In genomic region chrX:132058975-132059374, GRCh38 we compare ENCODE assay signal across 20 cellular contexts. TPM values are rescaled to one million over a fixed set of nuclear protein-coding genes. Genes with fewer than 3 reads are reported as not detected.
DNase-seq lines count a peak whose midpoint lies in the region; ATAC-seq, FAIRE-seq and TF ChIP-seq lines count a peak whose summit lies in the region.
"Had no signal": no experiment of that assay in that cellular context is flagged by ENCODE, and none has a peak within 500 bp of the region (broad histone marks: within the 10 kb centered on the region; RNA-seq: fewer than 3 reads in every experiment).

No MANE protein-coding gene starts in this region.

- intact Hi-C loops in activated naive CD4-positive, alpha-beta T cell treated with anti-CD3 and anti-CD28 coated beads for 36 hours (cut with micrococcal nuclease): loop anchor here (2.0 kb wide), 1 partner anchor 58 kb away; no protein-coding TSS in a partner anchor
- intact Hi-C loops in CD8-positive, alpha-beta T cell (cut with DNase I, micrococcal nuclease): loop anchor here in 1 of 2 experiments (5.0 kb wide), 1 partner anchor 37 kb away; the partner anchor contains the start of gene STK26
- intact Hi-C loops in PC-9 (cut with micrococcal nuclease; ENCODE audit: unreplicated experiment): no loop called here

- H3K36me3 Mint-ChIP-seq in activated naive CD4-positive, alpha-beta T cell treated with anti-CD3 and anti-CD28 coated beads for 36 hours (ENCODE audit: low read depth): peaks cover 3% of the 10 kb centered on the region
- peaks cover 3% of the 10 kb centered on the region for H3K36me3 Mint-ChIP-seq in astrocyte (ENCODE audit: low read depth, unreplicated experiment)
- H3K36me3 Mint-ChIP-seq in CD8-positive, alpha-beta T cell: peaks cover 29% of the 10 kb centered on the region

- peaks cover 19% of the 10 kb centered on the region for H3K4me1 Mint-ChIP-seq in activated naive CD4-positive, alpha-beta T cell treated with anti-CD3 and anti-CD28 coated beads for 36 hours (ENCODE audit: low read depth)
- H3K4me1 Mint-ChIP-seq in astrocyte (ENCODE audit: low read depth, unreplicated experiment): peaks cover 5% of the 10 kb centered on the region
- H3K4me1 Mint-ChIP-seq in stimulated activated naive CD8-positive, alpha-beta T cell treated with anti-CD3 and anti-CD28 coated beads, Interleukin-15, amount 100 ng/mL, for 72 hours: peaks cover 6% of the 10 kb centered on the region
- H3K4me1 Mint-ChIP-seq in CD8-positive, alpha-beta T cell (ENCODE audit: low read depth): peaks cover 40% of the 10 kb centered on the region
- H3K4me1 Mint-ChIP-seq: GM23338 had no signal

- no TSS peak for BruUV-seq in PC-9 (replicated peaks; lab: Mats Ljungman, UMichigan)

- H2AFZ ChIP-seq in astrocyte (ENCODE audit: low read depth, low read length): no peak overlapping the region
- H2AFZ ChIP-seq in PC-9: no peak overlapping the region
- H2AFZ ChIP-seq: GM23338 had no signal

- H3K27me3 ChIP-seq in astrocyte (ENCODE audit: insufficient read depth, low read length): no peaks in the 10 kb centered on the region
- no peaks in the 10 kb centered on the region for H3K27me3 ChIP-seq in CD8-positive, alpha-beta T cell (ENCODE audit: insufficient read depth, low read length)
- no peaks in the 10 kb centered on the region for H3K27me3 ChIP-seq in PC-9 (ENCODE audit: insufficient read depth, low read depth)

- H3K4me3 ChIP-seq in astrocyte (ENCODE audit: insufficient read depth, low read depth, low read length) (no peak overlapping the region), PC-9 (no peak overlapping the region)
- no peak overlapping the region for H3K4me3 ChIP-seq in CD8-positive, alpha-beta T cell (ENCODE audit: low read depth, low read length)
- H3K4me3 ChIP-seq: BLaER1 treated with 17β-estradiol and CSF1 and Interleukin-3, amounts not matched to agents 10 nM and 100 nM; GM23338; SK-N-MC had no signal

- H3K9me3 ChIP-seq in astrocyte (ENCODE audit: insufficient read depth, low read depth, low read length) (no peaks in the 10 kb centered on the region), PC-9 (ENCODE audit: insufficient read depth, low read depth) (no peaks in the 10 kb centered on the region)
- no peaks in the 10 kb centered on the region for H3K9me3 ChIP-seq in CD8-positive, alpha-beta T cell (ENCODE audit: low read length)
- H3K9me3 ChIP-seq: BLaER1 treated with 17β-estradiol and CSF1 and Interleukin-3, amounts not matched to agents 10 nM and 100 nM had no signal

- DNase-seq in activated naive CD4-positive, alpha-beta T cell treated with anti-CD3 and anti-CD28 coated beads for 36 hours: peak; percentile 4
- no peak for DNase-seq in activated naive CD4-positive, alpha-beta T cell treated with Interleukin-2 at 50 U/mL for 16 hours
- DNase-seq in astrocyte (ENCODE audit: low read depth): no peak
- DNase-seq in stimulated activated naive CD8-positive, alpha-beta T cell treated with anti-CD3 and anti-CD28 coated beads, Interleukin-15, amount 100 ng/mL, for 72 hours: no peak
- DNase-seq in CD8-positive, alpha-beta T cell: no peak
- DNase-seq in PC-9: no peak
- DNase-seq: DMS79, MM.1S, NCI-H1092, NCI-H1436 treated with DMSO at 0.1 percent for 48 hours, NCI-H2029, NCI-H446, NCI-H69, SHP77 had no signal

- H3K9ac ChIP-seq in astrocyte (ENCODE audit: low read length): no peak overlapping the region
- H3K9ac ChIP-seq: BLaER1 treated with 17β-estradiol and CSF1 and Interleukin-3, amounts not matched to agents 10 nM and 100 nM had no signal

- no peaks in the 10 kb centered on the region for H3K36me3 ChIP-seq in astrocyte (ENCODE audit: insufficient read depth, low read length)
- no peaks in the 10 kb centered on the region for H3K36me3 ChIP-seq in CD8-positive, alpha-beta T cell (ENCODE audit: insufficient read depth, low read length)
- 0 out of 2 replicates have a peak, but pooled peaks cover 4% of the 10 kb centered on the region for H3K36me3 ChIP-seq in PC-9 (ENCODE audit: low read depth)

- no peak overlapping the region for H3K4me3 Mint-ChIP-seq in activated naive CD4-positive, alpha-beta T cell treated with anti-CD3 and anti-CD28 coated beads for 36 hours
- H3K4me3 Mint-ChIP-seq in astrocyte (ENCODE audit: unreplicated experiment): no peak overlapping the region
- H3K4me3 Mint-ChIP-seq in stimulated activated naive CD8-positive, alpha-beta T cell treated with anti-CD3 and anti-CD28 coated beads, Interleukin-15, amount 100 ng/mL, for 72 hours: no peak overlapping the region
- H3K4me3 Mint-ChIP-seq in CD8-positive, alpha-beta T cell: no peak overlapping the region
- H3K4me3 Mint-ChIP-seq: GM23338 had no signal

- H3K4me1 ChIP-seq in astrocyte (ENCODE audit: insufficient read depth, low read length): no peaks in the 10 kb centered on the region
- H3K4me1 ChIP-seq in CD8-positive, alpha-beta T cell (ENCODE audit: insufficient read depth, low read length): peaks cover 4% of the 10 kb centered on the region
- H3K4me1 ChIP-seq in PC-9 (replicated peaks; ENCODE audit: insufficient read depth): no peaks in the 10 kb centered on the region

- H3K27me3 Mint-ChIP-seq in activated naive CD4-positive, alpha-beta T cell treated with anti-CD3 and anti-CD28 coated beads for 36 hours (ENCODE audit: low read depth): no peaks in the 10 kb centered on the region
- H3K27me3 Mint-ChIP-seq in astrocyte (ENCODE audit: low read depth, unreplicated experiment): no peaks in the 10 kb centered on the region
- no peaks in the 10 kb centered on the region for H3K27me3 Mint-ChIP-seq in stimulated activated naive CD8-positive, alpha-beta T cell treated with anti-CD3 and anti-CD28 coated beads, Interleukin-15, amount 100 ng/mL, for 72 hours
- no peaks in the 10 kb centered on the region for H3K27me3 Mint-ChIP-seq in CD8-positive, alpha-beta T cell (ENCODE audit: low read depth)

- no peak overlapping the region for H3K27ac Mint-ChIP-seq in activated naive CD4-positive, alpha-beta T cell treated with anti-CD3 and anti-CD28 coated beads for 36 hours
- H3K27ac Mint-ChIP-seq in astrocyte (ENCODE audit: unreplicated experiment): no peak overlapping the region
- no peak overlapping the region for H3K27ac Mint-ChIP-seq in stimulated activated naive CD8-positive, alpha-beta T cell treated with anti-CD3 and anti-CD28 coated beads, Interleukin-15, amount 100 ng/mL, for 72 hours
- no peak overlapping the region for H3K27ac Mint-ChIP-seq in CD8-positive, alpha-beta T cell
- H3K27ac Mint-ChIP-seq: GM23338 had no signal

- FAIRE-seq in astrocyte (lab: Jason Lieb, UNC): peak; percentile 70

- CTCF ChIA-PET in activated naive CD4-positive, alpha-beta T cell treated with anti-CD3 and anti-CD28 coated beads for 36 hours (lab: Charles Lee): interaction anchor here (1.3 kb wide), 1 partner anchor 217 kb away, joined by 3 read pairs; no protein-coding TSS in a partner anchor
- CTCF ChIA-PET in CD8-positive, alpha-beta T cell (lab: Charles Lee): no interaction called here
- CTCF ChIA-PET in PC-9 (lab: Charles Lee): no interaction called here

- H3K79me2 ChIP-seq in astrocyte (ENCODE audit: insufficient read depth, low read length) (no peaks in the 10 kb centered on the region), PC-9 (ENCODE audit: low read depth) (no peaks in the 10 kb centered on the region; the same call in 1 of the 2 replicates)

- ATAC-seq in HG02885 (IDR thresholded peaks at IDR 0.05; ENCODE audit: poor library complexity, unreplicated experiment) (peak; percentile 46), HG03521 (IDR thresholded peaks at IDR 0.05; ENCODE audit: unreplicated experiment) (no peak)
- ATAC-seq in stimulated activated naive CD8-positive, alpha-beta T cell treated with anti-CD3 and anti-CD28 coated beads, Interleukin-15, amount 100 ng/mL, for 72 hours: peak; percentile 74
- no peak for ATAC-seq in CD8-positive, alpha-beta T cell
- ATAC-seq: GM23338, HCT116 had no signal

- H3F3A ChIP-seq in PC-9 (ENCODE audit: insufficient read depth, low read depth): 0 out of 2 replicates have a peak, but pooled peaks cover 3% of the 10 kb centered on the region

- POLR2A ChIA-PET in CD8-positive, alpha-beta T cell (lab: Charles Lee): no interaction called here
- POLR2A ChIA-PET in PC-9 (lab: Charles Lee; ENCODE audit: unreplicated experiment): no interaction called here

- H3K4me2 ChIP-seq in astrocyte (ENCODE audit: low read length) (no peak overlapping the region), PC-9 (no peak overlapping the region)
- H3K4me2 ChIP-seq: BLaER1 treated with 17β-estradiol and CSF1 and Interleukin-3, amounts not matched to agents 10 nM and 100 nM; GM23338 had no signal

- H3K9me2 ChIP-seq in PC-9 (ENCODE audit: insufficient read depth): no peaks in the 10 kb centered on the region

- H4K20me1 ChIP-seq in astrocyte (ENCODE audit: insufficient read depth, low read length) (no peaks in the 10 kb centered on the region), PC-9 (ENCODE audit: insufficient read depth) (no peaks in the 10 kb centered on the region)

- no peaks in the 10 kb centered on the region for H3K9me3 Mint-ChIP-seq in activated naive CD4-positive, alpha-beta T cell treated with anti-CD3 and anti-CD28 coated beads for 36 hours
- H3K9me3 Mint-ChIP-seq in astrocyte (ENCODE audit: unreplicated experiment): no peaks in the 10 kb centered on the region
- no peaks in the 10 kb centered on the region for H3K9me3 Mint-ChIP-seq in stimulated activated naive CD8-positive, alpha-beta T cell treated with anti-CD3 and anti-CD28 coated beads, Interleukin-15, amount 100 ng/mL, for 72 hours
- H3K9me3 Mint-ChIP-seq in CD8-positive, alpha-beta T cell: no peaks in the 10 kb centered on the region
- H3K9me3 Mint-ChIP-seq: GM23338 had no signal

- H3K27ac ChIP-seq in astrocyte (ENCODE audit: low read depth, low read length): no peak overlapping the region
- no peak overlapping the region for H3K27ac ChIP-seq in CD8-positive, alpha-beta T cell (ENCODE audit: low read depth, low read length)
- no peak overlapping the region for H3K27ac ChIP-seq in PC-9
- H3K27ac ChIP-seq: BLaER1 treated with 17β-estradiol and CSF1 and Interleukin-3, amounts not matched to agents 10 nM and 100 nM; SK-N-MC had no signal

- TF ChIP-seq CTCF in astrocyte (IDR thresholded peaks at IDR 0.05; ENCODE audit: insufficient read depth, low read depth, low read length) (no peak), PC-9 (conservative IDR thresholded peaks at IDR 0.05) (no peak)
- TF ChIP-seq CTCF in CD8-positive, alpha-beta T cell (IDR thresholded peaks at IDR 0.05): no peak

RNA-seq across cellular contexts. Expression of gene STK26, which starts 35.9 kb away (rescaled TPM):
- 10 to 100 TPM; 54.0 to 55.6 TPM for total RNA-seq in activated naive CD4-positive, alpha-beta T cell treated with anti-CD3 and anti-CD28 coated beads for 36 hours
- 64.7 and 69.4 TPM in 2 replicates for total RNA-seq in astrocyte
- total RNA-seq in CD8-positive, alpha-beta T cell: 10 to 100 TPM; 33.8 to 34.1 TPM
- 41.1 and 48.4 TPM in 2 replicates for total RNA-seq in PC-9 (2021)

Comparison
In these comparisons a context has a peak if more than half of its experiments do, and no peak if none do; other contexts are left out.
1. ATAC-seq: peak in HG02885 (single experiment) and stimulated activated naive CD8-positive, alpha-beta T cell treated with anti-CD3 and anti-CD28 coated beads, Interleukin-15, amount 100 ng/mL, for 72 hours (single experiment); none in HG03521 (single experiment) and CD8-positive, alpha-beta T cell (single experiment).